8 cellular contexts compared by ENCODE assay signal in the genomic region with DNA sequence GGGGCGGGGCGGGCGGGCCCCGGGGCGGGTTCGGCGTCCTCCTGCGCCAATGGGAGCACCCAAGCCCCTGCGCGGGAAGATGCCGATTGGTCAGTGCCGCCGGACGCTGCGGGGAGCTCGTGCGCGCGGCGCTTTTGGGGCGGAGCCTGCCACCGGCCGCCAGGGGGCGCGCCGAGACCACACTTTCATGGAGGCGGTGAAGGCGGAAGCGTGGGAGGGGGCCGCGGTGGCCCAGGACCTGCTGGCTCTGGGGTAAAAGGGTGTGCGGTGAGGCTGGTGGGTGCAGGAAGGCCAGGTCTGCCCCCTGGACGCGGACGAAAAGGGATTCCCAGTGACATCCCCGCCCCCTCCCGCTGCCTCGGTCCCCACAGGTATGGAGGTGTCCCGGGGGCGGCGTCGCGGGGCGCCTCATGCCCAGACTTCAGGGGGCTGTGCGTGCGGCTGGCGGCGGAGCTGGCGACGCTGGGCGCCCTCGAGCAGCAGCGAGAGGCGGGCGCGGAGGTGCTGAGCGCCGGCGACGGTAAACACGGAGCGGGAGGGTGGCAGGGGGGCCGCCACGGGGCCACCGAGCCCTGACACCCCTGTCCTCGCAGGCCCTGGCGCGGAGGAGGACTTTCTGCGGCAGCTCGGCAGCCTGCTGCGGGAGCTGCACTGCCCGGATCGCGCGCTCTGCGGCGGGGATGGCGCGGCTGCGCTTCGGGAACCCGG. TPM values are rescaled to one million over a fixed set of nuclear protein-coding genes. Genes with fewer than 3 reads are reported as not detected.
A peak's percentile ranks its signal among the peaks of the same experiment; 100 is the strongest.
DNase-seq lines count a peak whose midpoint lies in the region; ATAC-seq, FAIRE-seq and TF ChIP-seq lines count a peak whose summit lies in the region.

A gene (plus strand): TSS at position 127 of the 708 bp plus-strand sequence. CDS start 61 bp downstream, at position 188.

- H3K36me3 Mint-ChIP-seq in progenitor cell of endocrine pancreas (ENCODE audit: insufficient read depth), result peaks cover 3% of the 10 kb centered on the region

- no peaks in the 10 kb centered on the region for H3K9me3 ChIP-seq in heart right ventricle

- H3K4me1 ChIP-seq in heart right ventricle, result peaks cover 0 to 17% (median 11%) of the 10 kb centered on the region in 9 donors

- H3K27ac ChIP-seq in adipose tissue (ENCODE audit: low read depth, low read length) (no peak within 1 kb of the TSS), heart right ventricle (peak within 1 kb of the TSS in 9 of 10 donors; percentile 68 to 95 (median 82))

- no peaks in the 10 kb centered on the region for H3K4me1 Mint-ChIP-seq in progenitor cell of endocrine pancreas (ENCODE audit: low read depth)

- TF ChIP-seq CTCF in heart right ventricle (IDR thresholded peaks at IDR 0.05) (peak; percentile 95 to 100 (median 100)), progenitor cell of endocrine pancreas (IDR thresholded peaks at IDR 0.05; ENCODE audit: unreplicated experiment) (peak; percentile 100)

- FAIRE-seq in GM12891 (lab: Jason Lieb, UNC), result peak; percentile 96

- H3K9me3 Mint-ChIP-seq in progenitor cell of endocrine pancreas (ENCODE audit: low read depth), result no peaks in the 10 kb centered on the region

- no peak for TF ChIP-seq POLR2A in GM12891 (IDR thresholded peaks at IDR 0.05; ENCODE audit: low read depth, low read length)

- peak within 1 kb of the TSS; percentile 78 for H3K4me3 Mint-ChIP-seq in progenitor cell of endocrine pancreas (ENCODE audit: low read depth)

- intact Hi-C loops in heart right ventricle (cut with DNase I), result loop anchor here (2.0 to 10.0 kb wide), 12 partner anchors 112 to 1072 kb away; a partner anchor contains a TSS

- H3K27me3 ChIP-seq in heart right ventricle, result peaks cover 8 to 36% (median 28%) of the 10 kb centered on the region in 7 donors

- 0 to 1% (median 0%) methylated on average over 60 to 82 of the region's 82 CpGs for WGBS in adipose tissue, 3 donors
- WGBS in heart right ventricle, 2 donors, result 1% methylated on average over 74 to 82 of the region's 82 CpGs

- ATAC-seq in HG02840 (IDR thresholded peaks at IDR 0.05; ENCODE audit: low FRiP score, unreplicated experiment) (peak; percentile 87), heart right ventricle (peak; percentile 98 to 100 (median 99))

- peaks cover 25% of the 10 kb centered on the region for H3K27me3 Mint-ChIP-seq in progenitor cell of endocrine pancreas

- peak within 1 kb of the TSS; percentile 68 to 99 (median 87) for H3K4me3 ChIP-seq in heart right ventricle

- DNase-seq in GM12891 (ENCODE audit: insufficient read length, low spot score) (peak; percentile 100), NCI-H1436 (lab: John Stamatoyannopoulos, UW) (peak; percentile 97), T follicular helper cell (ENCODE audit: low read depth) (peak; percentile 96), heart right ventricle (peak; percentile 93 to 97), progenitor cell of endocrine pancreas (ENCODE audit: low spot score, unreplicated experiment) (peak; percentile 98), ureter (ENCODE audit: low spot score) (peak; percentile 97)

- H3K27ac Mint-ChIP-seq in progenitor cell of endocrine pancreas, result peak within 1 kb of the TSS; percentile 76

- H3K36me3 ChIP-seq in heart right ventricle, result peaks cover 0 to 35% (median 12%) of the 10 kb centered on the region in 9 donors

TF ChIP-seq in GM12891, 5 proteins besides CTCF, POLR2A, EP300 and RAD21:
- 0 out of 2 replicates have a peak, but pooled peaks have one; percentile 10 for TF ChIP-seq SPI1 (IDR thresholded peaks at IDR 0.05; ENCODE audit: low read depth, low read length)
- no peak for TF ChIP-seq PAX5 (IDR thresholded peaks at IDR 0.05; ENCODE audit: insufficient read depth, low read length, severe bottlenecking)

RNA-seq across cellular contexts. Expression of the gene that starts here (rescaled TPM):
- 10.3 TPM for polyA plus RNA-seq in GM12891 (2012; ENCODE audit: low read depth, missing spikeins)
- polyA plus RNA-seq in adipose tissue (10 to 100 TPM; 13.8 to 24.8 (median 16.9) TPM), heart right ventricle (10 to 100 TPM; 13.3 to 14.1 TPM)
- total RNA-seq in heart right ventricle (10 to 100 TPM in 9 of 10 donors, 1 to 10 TPM in 1; 9.8 to 16.1 (median 12.2) TPM), progenitor cell of endocrine pancreas (14.7 and 19.6 TPM in 2 replicates), ureter (23.8 TPM)
